9 cellular contexts compared by ENCODE assay signal in genomic region chr9:35646583-35647265, GRCh38. TPM values are rescaled to one million over a fixed set of nuclear protein-coding genes. Genes with fewer than 3 reads are reported as not detected.
DNase-seq lines count a peak whose midpoint lies in the region; ATAC-seq and TF ChIP-seq lines count a peak whose summit lies in the region.
"Had no signal": no experiment of that assay in that cellular context is flagged by ENCODE, and none has a peak within 500 bp of the region (broad histone marks: within the 10 kb centered on the region; RNA-seq: fewer than 3 reads in every experiment).

No MANE protein-coding gene starts in this region.

- intact Hi-C loops in mammary epithelial cell (cut with micrococcal nuclease), result loop anchor here (1.0 to 5.0 kb wide), 8 partner anchors 11 to 529 kb away; partner anchors contain the start of genes ATOSB, CREB3 and TLN1
- intact Hi-C loops in spleen (cut with DNase I; ENCODE audit: low total_unique reads), result no loop called here

- H3K79me2 ChIP-seq in mammary epithelial cell (ENCODE audit: insufficient read depth, low read length), result no peaks in the 10 kb centered on the region

- TF ChIP-seq CTCF in AG09309 (IDR thresholded peaks at IDR 0.05; ENCODE audit: control insufficient read depth, insufficient read depth, low read depth, low read length, missing control alignments) (peak; percentile 88), WERI-Rb-1 (IDR thresholded peaks at IDR 0.05; ENCODE audit: low read depth, low read length) (peak; percentile 93), mammary epithelial cell (conservative IDR thresholded peaks at IDR 0.05 in 1 of 2, IDR thresholded peaks at IDR 0.05 in 1 of 2; ENCODE audit: extremely low read depth in 1 of 2, insufficient read depth in 1 of 2, low read depth in 1 of 2, low read length in 2 of 2) (peak; percentile 77 to 98), spleen (IDR thresholded peaks at IDR 0.05 in 8 of 11, conservative IDR thresholded peaks at IDR 0.05 in 3 of 11) (peak; percentile 97 to 100 (median 99))

- dilution Hi-C loops in mammary epithelial cell (cut with HindIII; ENCODE audit: low sequenced_read_pairs), result loop anchor here (5.0 kb wide), 2 partner anchors 66 to 96 kb away; no protein-coding TSS in a partner anchor

- peak overlapping the region; percentile 68 for H3K4me3 ChIP-seq in AG09309 (ENCODE audit: control insufficient read depth, low read depth, low read length)
- peak overlapping the region; percentile 81 for H3K4me3 ChIP-seq in WERI-Rb-1 (ENCODE audit: low read depth, low read length)
- H3K4me3 ChIP-seq in mammary epithelial cell (replicated peaks in 1 of 3; ENCODE audit: insufficient read depth in 1 of 3, low read depth in 2 of 3, low read length in 3 of 3), result peak overlapping the region; percentile 62 to 95 (median 72)
- H3K4me3 ChIP-seq in spleen, result peak overlapping the region; percentile 35 to 74 (median 55)

- H3K36me3 ChIP-seq in WERI-Rb-1 (no peaks in the 10 kb centered on the region), mammary epithelial cell (ENCODE audit: insufficient read depth, low read length) (no peaks in the 10 kb centered on the region), spleen (no peaks in the 10 kb centered on the region)

- in situ Hi-C loops in mammary epithelial cell (cut with MboI; ENCODE audit: low sequenced_read_pairs in 2 of 2), result loop anchor here in 1 of 2 donors (5.0 kb wide), 1 partner anchor 44 kb away; no protein-coding TSS in a partner anchor

- H3K4me1 ChIP-seq in mammary epithelial cell (ENCODE audit: insufficient read depth, low read length), result peaks cover 6% of the 10 kb centered on the region
- H3K4me1 ChIP-seq in spleen, result peaks cover 36 to 98% (median 67%) of the 10 kb centered on the region in 6 donors

- H3K27me3 ChIP-seq in WERI-Rb-1 (ENCODE audit: insufficient read depth, low read depth, severe bottlenecking), result no peaks in the 10 kb centered on the region
- H3K27me3 ChIP-seq in mammary epithelial cell (ENCODE audit: insufficient read depth, low read length), result no peaks in the 10 kb centered on the region
- H3K27me3 ChIP-seq in spleen (replicated peaks in 1 of 7), result no peaks in the 10 kb centered on the region

- no TSS peak for BruUV-seq in mammary epithelial cell (replicated peaks; lab: Mats Ljungman, UMichigan)

- H3K27ac ChIP-seq in WERI-Rb-1, result peak overlapping the region; percentile 74
- peak overlapping the region; percentile 85 for H3K27ac ChIP-seq in mammary epithelial cell (ENCODE audit: insufficient read depth, low read depth, low read length)
- peak overlapping the region; percentile 82 to 95 (median 94) for H3K27ac ChIP-seq in spleen

- no peaks in the 10 kb centered on the region for H4K20me1 ChIP-seq in mammary epithelial cell (ENCODE audit: insufficient read depth, low read length)

- peak in 2 of 3 donors; percentile 88 to 94 for TF ChIP-seq POLR2A in spleen (IDR thresholded peaks at IDR 0.05)

- no peak for DNase-seq in AG09309 (ENCODE audit: low read depth)
- peak; percentile 91 for DNase-seq in NCI-H2196 (lab: John Stamatoyannopoulos, UW; ENCODE audit: unreplicated experiment)
- DNase-seq in WERI-Rb-1, result peak; percentile 92
- peak; percentile 85 for DNase-seq in mammary epithelial cell
- peak; percentile 94 for DNase-seq in inferior parietal cortex (ENCODE audit: extremely low spot score)
- peak; percentile 99 for DNase-seq in spleen

- no peaks in the 10 kb centered on the region for H3K9me3 ChIP-seq in WERI-Rb-1 (ENCODE audit: severe bottlenecking)
- no peaks in the 10 kb centered on the region for H3K9me3 ChIP-seq in mammary epithelial cell (replicated peaks; ENCODE audit: insufficient read depth, low read length)
- no peaks in the 10 kb centered on the region for H3K9me3 ChIP-seq in spleen

- H2AFZ ChIP-seq in mammary epithelial cell (ENCODE audit: low read depth, low read length), result peak overlapping the region; percentile 99

- H3K4me2 ChIP-seq in mammary epithelial cell (ENCODE audit: insufficient read depth, low read depth, low read length), result peak overlapping the region; percentile 92

- CTCF ChIA-PET in mammary epithelial cell (lab: Charles Lee; ENCODE audit: low non-redundant PET), result interaction anchor here (0.6 to 1.0 kb wide), 8 partner anchors 14 to 390 kb away, joined by 3 to 10 read pairs (median 5); no protein-coding TSS in a partner anchor

- ATAC-seq in GM18907 (IDR thresholded peaks at IDR 0.05; ENCODE audit: unreplicated experiment), result peak; percentile 86
- peak; percentile 85 for ATAC-seq in HG03135 (IDR thresholded peaks at IDR 0.05; ENCODE audit: unreplicated experiment)

- 1% methylated on average over 32 of the region's 54 CpGs for WGBS in mammary epithelial cell (ENCODE audit: low coverage, missing lambda C conversion rate)
- WGBS in spleen, 5 donors, result 0 to 1% (median 0%) methylated on average over 10 to 54 of the region's 54 CpGs

- peak overlapping the region; percentile 86 for H3K9ac ChIP-seq in mammary epithelial cell (ENCODE audit: insufficient read depth, low read length)

RNA-seq across cellular contexts. Expression of gene SIT1, which starts 4.0 kb away (rescaled TPM):
- total RNA-seq in mammary epithelial cell, result not detected
- not detected for polyA plus RNA-seq in mammary epithelial cell
- not detected for polyA minus RNA-seq in mammary epithelial cell
- total RNA-seq in spleen, result 10 to 100 TPM; 24.2 to 44.9 (median 27.5) TPM
- polyA plus RNA-seq in spleen, result 10 to 100 TPM; 71.7 to 82.7 (median 82.7) TPM

RNA-seq across cellular contexts. Expression of gene RMRP, which starts 11.1 kb away (rescaled TPM):
- over 10,000 TPM; 16,267 to 114,057 TPM for total RNA-seq in mammary epithelial cell
- 37.3 TPM for polyA plus RNA-seq in mammary epithelial cell
- polyA minus RNA-seq in mammary epithelial cell, result 5,045 TPM
- total RNA-seq in spleen, result over 10,000 TPM in 5 of 7 donors, 1,000 to 10,000 TPM in 2; 5,541 to 28,996 (median 23,209) TPM
- 100 to 1,000 TPM in 1 of 3 donors, 10 to 100 TPM in 1, not detected in 1; 42.1 to 285 TPM for polyA plus RNA-seq in spleen

RNA-seq across cellular contexts. Expression of gene CCDC107, which starts 11.4 kb away (rescaled TPM):
- total RNA-seq in mammary epithelial cell (10 to 100 TPM; 16.3 TPM), spleen (10 to 100 TPM; 14.4 to 24.2 (median 20.8) TPM)
- polyA plus RNA-seq in mammary epithelial cell (13.4 TPM), spleen (10 to 100 TPM; 35.3 to 46.9 (median 37.0) TPM)
- 2.9 TPM for polyA minus RNA-seq in mammary epithelial cell

RNA-seq across cellular contexts. Expression of gene ARHGEF39, which starts 18.3 kb away (rescaled TPM):
- 1 to 10 TPM in 1 of 2 donors, under 1 TPM in 1; 0.33 to 5.7 TPM for total RNA-seq in mammary epithelial cell
- polyA plus RNA-seq in mammary epithelial cell, result 9.5 TPM
- polyA minus RNA-seq in mammary epithelial cell, result 7.8 TPM
- total RNA-seq in spleen, result 1 to 10 TPM in 6 of 7 donors, under 1 TPM in 1; 0.95 to 2.8 (median 1.4) TPM
- polyA plus RNA-seq in spleen, result 1 to 10 TPM in 2 of 3 donors, under 1 TPM in 1; 0.89 to 2.9 (median 1.1) TPM

RNA-seq across cellular contexts. Expression of gene CA9, which starts 27.0 kb away (rescaled TPM):
- 10 to 100 TPM in 1 of 2 donors, under 1 TPM in 1; 0.50 to 18.4 TPM for total RNA-seq in mammary epithelial cell
- polyA plus RNA-seq in mammary epithelial cell, result 37.7 TPM
- polyA minus RNA-seq in mammary epithelial cell, result 42.9 TPM
- not detected for total RNA-seq in spleen
- polyA plus RNA-seq in spleen, result under 1 TPM in 2 of 3 donors, not detected in 1; 0.26 to 0.30 TPM
- total RNA-seq: T-helper 1 cell treated with Interleukin-12 subunit alpha and Interleukin-12 subunit beta and Interleukin-4 antibody, amounts not matched to agents 30 ng/mL and 1 ng/mL, for 36 hours had no signal

Comparison
In these comparisons a context has a peak if more than half of its experiments do, and no peak if none do; other contexts are left out.
1. RNA of gene SIT1, which starts 4.0 kb away (total RNA-seq): 24.2 to 44.9 TPM in spleen; not detected in mammary epithelial cell; every median in the first group is over 10 times any median in the second.
2. Peak in every context shown above with its lines, with median percentiles within 50 percentile points of each other: H3K4me3 ChIP-seq, CTCF ChIP-seq and H3K27ac ChIP-seq.